Comparison of ENCODE assay signal across 10 cellular contexts in genomic region chr6:132404736-132405135, GRCh38. TPM values are rescaled to one million over a fixed set of nuclear protein-coding genes. Genes with fewer than 3 reads are reported as not detected.
DNase-seq lines count a peak whose midpoint lies in the region; ATAC-seq and TF ChIP-seq lines count a peak whose summit lies in the region.
"Had no signal": no experiment of that assay in that cellular context is flagged by ENCODE, and none has a peak within 500 bp of the region (broad histone marks: within the 10 kb centered on the region; RNA-seq: fewer than 3 reads in every experiment).

No MANE protein-coding gene starts in this region.

- H3K27ac ChIP-seq in gastroesophageal sphincter = peak overlapping the region in 2 of 4 donors; percentile 20 to 85

- peak; percentile 4 for ATAC-seq in GM18511 (IDR thresholded peaks at IDR 0.05; ENCODE audit: unreplicated experiment)
- ATAC-seq in GM21717 (IDR thresholded peaks at IDR 0.05; ENCODE audit: unreplicated experiment) = peak; percentile 1
- peak; percentile 1 for ATAC-seq in HG03442 (IDR thresholded peaks at IDR 0.05; ENCODE audit: unreplicated experiment)
- no peak for ATAC-seq in gastroesophageal sphincter

- no peaks in the 10 kb centered on the region for H3K36me3 ChIP-seq in gastroesophageal sphincter

- TF ChIP-seq CTCF in gastroesophageal sphincter (IDR thresholded peaks at IDR 0.05) = no peak

- WGBS in gastroesophageal sphincter (ENCODE audit: low coverage in 1 of 2), 2 donors = 22 to 50% methylated on average over 3 of the region's 3 CpGs

- TF ChIP-seq POLR2A in gastroesophageal sphincter (IDR thresholded peaks at IDR 0.05) = no peak

- DNase-seq in fibroblast of peridontal ligament (ENCODE audit: extremely low read depth) (peak; percentile 37), NCI-H2171 treated with DMSO at 0.1 percent for 48 hours (lab: John Stamatoyannopoulos, UW) (no peak), retina (no peak), UCSD-AML1 (lab: John Stamatoyannopoulos, UW; ENCODE audit: unreplicated experiment) (no peak)
- DNase-seq: activated B cell treated with CpG ODN at 0.5 μM for 24 hours had no signal

- no peaks in the 10 kb centered on the region for H3K9me3 ChIP-seq in gastroesophageal sphincter

- peaks cover 20% of the 10 kb centered on the region for H3K27me3 ChIP-seq in gastroesophageal sphincter

- no peak overlapping the region for H3K4me3 ChIP-seq in gastroesophageal sphincter

- no peak for TF ChIP-seq EP300 in gastroesophageal sphincter (IDR thresholded peaks at IDR 0.05)

- H3K4me1 ChIP-seq in gastroesophageal sphincter = peaks cover 0 to 42% (median 7%) of the 10 kb centered on the region in 3 donors

RNA-seq across cellular contexts. Expression of gene MOXD1, which starts 3.5 kb away (rescaled TPM):
- 10 to 100 TPM; 20.3 to 37.3 (median 33.2) TPM for total RNA-seq in gastroesophageal sphincter
- total RNA-seq: NCI-H460 had no signal
